11 cellular contexts compared by ENCODE assay signal in the genomic region with DNA sequence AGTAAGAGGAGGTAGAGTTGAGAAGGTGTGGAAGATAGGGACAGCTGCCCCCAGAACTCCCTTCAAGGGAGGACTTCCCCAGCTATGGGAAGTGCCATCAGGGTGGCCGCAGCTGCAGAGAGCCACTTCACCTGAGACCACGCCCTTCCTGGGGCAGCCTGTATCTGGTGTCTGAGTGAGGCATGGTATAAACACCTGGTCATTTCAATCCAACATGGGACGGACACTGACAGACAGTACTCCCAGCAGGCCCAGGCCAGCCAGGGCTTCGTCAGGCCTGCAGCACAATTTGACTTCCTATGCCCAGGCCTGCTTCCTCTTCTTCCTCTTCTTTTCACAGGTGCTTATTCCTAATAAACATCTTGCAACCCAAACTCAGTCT. TPM values are rescaled to one million over a fixed set of nuclear protein-coding genes. Genes with fewer than 3 reads are reported as not detected.
A peak's percentile ranks its signal among the peaks of the same experiment; 100 is the strongest.
DNase-seq lines count a peak whose midpoint lies in the region; ATAC-seq and TF ChIP-seq lines count a peak whose summit lies in the region.
"Had no signal": no experiment of that assay in that cellular context is flagged by ENCODE, and none has a peak within 500 bp of the region (broad histone marks: within the 10 kb centered on the region; RNA-seq: fewer than 3 reads in every experiment).

No MANE protein-coding gene starts in this region.

- peak overlapping the region; percentile 81 for H3K4me3 Mint-ChIP-seq in glutamatergic neuron (ENCODE audit: unreplicated experiment)

- peaks cover 22% of the 10 kb centered on the region for H3K4me1 ChIP-seq in NT2/D1 (ENCODE audit: insufficient read depth, insufficient read length)

- peaks cover 21% of the 10 kb centered on the region for H3K27me3 Mint-ChIP-seq in glutamatergic neuron (ENCODE audit: unreplicated experiment)

- no peaks in the 10 kb centered on the region for H3K9me3 ChIP-seq in NT2/D1 (ENCODE audit: insufficient read depth, low read length)
- H3K9me3 ChIP-seq: body of pancreas, testis had no signal

- H3K4me3 ChIP-seq in NT2/D1 (ENCODE audit: insufficient read length, low read depth) = no peak overlapping the region
- H3K4me3 ChIP-seq: body of pancreas, testis had no signal

- H3K27ac ChIP-seq in substantia nigra (ENCODE audit: low read depth, low read length, poor library complexity, severe bottlenecking) = peak overlapping the region; percentile 51

- peaks cover 17% of the 10 kb centered on the region for H3K4me1 Mint-ChIP-seq in glutamatergic neuron (ENCODE audit: low read depth, unreplicated experiment)

- peak overlapping the region; percentile 62 for H3K27ac Mint-ChIP-seq in glutamatergic neuron (ENCODE audit: unreplicated experiment)

- no peak for TF ChIP-seq CTCF in glutamatergic neuron (IDR thresholded peaks at IDR 0.05; ENCODE audit: partially characterized antibody, unreplicated experiment)

- H3K36me3 ChIP-seq in NT2/D1 (ENCODE audit: insufficient read depth, insufficient read length, low read length) = peaks cover 27% of the 10 kb centered on the region

- H3K27me3 ChIP-seq in NT2/D1 (ENCODE audit: insufficient read depth, insufficient read length) = no peaks in the 10 kb centered on the region
- H3K27me3 ChIP-seq: body of pancreas, testis had no signal

- DNase-seq in NCI-H524 (lab: John Stamatoyannopoulos, UW) = peak; percentile 8 to 61
- no peak for DNase-seq in NCI-H524 treated with DMSO at 0.1 percent for 48 hours (lab: John Stamatoyannopoulos, UW)
- no peak for DNase-seq in NT2/D1 (ENCODE audit: low read depth, low spot score)
- no peak for DNase-seq in glutamatergic neuron
- no peak for DNase-seq in substantia nigra (lab: John Stamatoyannopoulos, UW)
- no peak for DNase-seq in SKM-1 (lab: John Stamatoyannopoulos, UW; ENCODE audit: unreplicated experiment)
- DNase-seq in NCI-H2107 (lab: John Stamatoyannopoulos, UW) = no peak
- DNase-seq: NCI-H1048 had no signal

- peaks cover 19% of the 10 kb centered on the region for H3K9me3 Mint-ChIP-seq in glutamatergic neuron (ENCODE audit: unreplicated experiment)

- ATAC-seq in HG02610 (IDR thresholded peaks at IDR 0.05; ENCODE audit: unreplicated experiment) = no peak

- H3K9ac ChIP-seq in NT2/D1 (ENCODE audit: insufficient read length, low read depth) = peak overlapping the region; percentile 28

- no peaks in the 10 kb centered on the region for H3K36me3 Mint-ChIP-seq in glutamatergic neuron (ENCODE audit: unreplicated experiment)

RNA-seq across cellular contexts. Expression of a gene that starts 4.5 kb away (rescaled TPM):
- total RNA-seq in glutamatergic neuron (ENCODE audit: unreplicated experiment) = 67.0 TPM

RNA-seq across cellular contexts. Expression of a gene that starts 17.1 kb away (rescaled TPM):
- total RNA-seq in glutamatergic neuron (ENCODE audit: unreplicated experiment) = 89.3 TPM

RNA-seq across cellular contexts. Expression of a gene that starts 32.5 kb away (rescaled TPM):
- 15.3 TPM for total RNA-seq in glutamatergic neuron (ENCODE audit: unreplicated experiment)

RNA-seq across cellular contexts. Expression of a gene that starts 39.3 kb away (rescaled TPM):
- total RNA-seq in glutamatergic neuron (ENCODE audit: unreplicated experiment) = 61.1 TPM

RNA-seq across cellular contexts. Expression of a gene that starts 50.7 kb away (rescaled TPM):
- total RNA-seq in glutamatergic neuron (ENCODE audit: unreplicated experiment) = 29.3 TPM

Comparison
In these comparisons a context has a peak if more than half of its experiments do, and no peak if none do; other contexts are left out.
1. DNase-seq: peak in NCI-H524 (2 of 2); none in NCI-H524 treated with DMSO at 0.1 percent for 48 hours (single experiment), NT2/D1 (single experiment), glutamatergic neuron (single experiment), substantia nigra (0 of 49), SKM-1 (single experiment) and NCI-H2107 (single experiment).